Comparison of ENCODE assay signal across 13 cellular contexts in genomic region chr19:802888-803561, GRCh38. TPM values are rescaled to one million over a fixed set of nuclear protein-coding genes. Genes with fewer than 3 reads are reported as not detected.
DNase-seq lines count a peak whose midpoint lies in the region; TF ChIP-seq lines count a peak whose summit lies in the region.
"Had no signal": no experiment of that assay in that cellular context is flagged by ENCODE, and none has a peak within 500 bp of the region (broad histone marks: within the 10 kb centered on the region; RNA-seq: fewer than 3 reads in every experiment).

No MANE protein-coding gene starts in this region.

- no peak for TF ChIP-seq CTCF in spleen (IDR thresholded peaks at IDR 0.05 in 8 of 11, conservative IDR thresholded peaks at IDR 0.05 in 3 of 11)

- H3K27ac ChIP-seq in iPS-20b (ENCODE audit: low read length), result no peak overlapping the region
- H3K27ac ChIP-seq in spleen, result peak overlapping the region in 5 of 8 donors; percentile 40 to 100 (median 98)
- no peak overlapping the region for H3K27ac ChIP-seq in substantia nigra (ENCODE audit: low read depth, low read length, poor library complexity, severe bottlenecking)

- CTCF ChIA-PET in activated CD4-positive, alpha-beta T cell treated with anti-CD3 and anti-CD28 coated beads, Interleukin-2, amount 10 ng/mL, durations not matched to agents 7 days and 5 days (lab: Charles Lee), result interaction anchor here (0.9 kb wide), 1 partner anchor 30 kb away, joined by 3 read pairs; no protein-coding TSS in a partner anchor

- no peak overlapping the region for H3K4me3 Mint-ChIP-seq in activated CD4-positive, alpha-beta T cell treated with anti-CD3 and anti-CD28 coated beads, Interleukin-2, amount 10 ng/mL, durations not matched to agents 7 days and 5 days
- H3K4me3 Mint-ChIP-seq in activated T-helper 1 cell treated with anti-CD3 and anti-CD28 coated beads, Interleukin-12 subunit alpha, Interleukin-12 subunit beta, Interleukin-2, Interleukin-4 antibody, amounts not matched to agents 30 ng/mL and 10 ng/mL and 1 ng/mL, durations not matched to agents 14 hours and 24 hours and 36 hours, result peak overlapping the region; percentile 8

- H3K27me3 Mint-ChIP-seq in activated CD4-positive, alpha-beta T cell treated with anti-CD3 and anti-CD28 coated beads, Interleukin-2, amount 10 ng/mL, durations not matched to agents 7 days and 5 days, result no peaks in the 10 kb centered on the region
- no peaks in the 10 kb centered on the region for H3K27me3 Mint-ChIP-seq in activated T-helper 1 cell treated with anti-CD3 and anti-CD28 coated beads, Interleukin-12 subunit alpha, Interleukin-12 subunit beta, Interleukin-2, Interleukin-4 antibody, amounts not matched to agents 30 ng/mL and 10 ng/mL and 1 ng/mL, durations not matched to agents 14 hours and 24 hours and 36 hours (ENCODE audit: insufficient read depth)

- POLR2A ChIA-PET in activated CD4-positive, alpha-beta T cell treated with anti-CD3 and anti-CD28 coated beads, Interleukin-2, amount 10 ng/mL, durations not matched to agents 7 days and 5 days (lab: Charles Lee), result no interaction called here

- intact Hi-C loops in activated T-helper 1 cell treated with anti-CD3 and anti-CD28 coated beads, Interleukin-12 subunit alpha, Interleukin-12 subunit beta, Interleukin-2, Interleukin-4 antibody, amounts not matched to agents 30 ng/mL and 10 ng/mL and 1 ng/mL, durations not matched to agents 14 hours and 24 hours and 36 hours (cut with micrococcal nuclease), result no loop called here
- intact Hi-C loops in spleen (cut with DNase I; ENCODE audit: low total_unique reads), result no loop called here

- H3K36me3 ChIP-seq in iPS-20b (ENCODE audit: insufficient read depth, low read depth, low read length) (peaks cover 98% of the 10 kb centered on the region), spleen (peaks cover 9 to 90% (median 54%) of the 10 kb centered on the region in 6 donors)

- H3K9me3 Mint-ChIP-seq in activated CD4-positive, alpha-beta T cell treated with anti-CD3 and anti-CD28 coated beads, Interleukin-2, amount 10 ng/mL, durations not matched to agents 7 days and 5 days, result no peaks in the 10 kb centered on the region
- H3K9me3 Mint-ChIP-seq in activated T-helper 1 cell treated with anti-CD3 and anti-CD28 coated beads, Interleukin-12 subunit alpha, Interleukin-12 subunit beta, Interleukin-2, Interleukin-4 antibody, amounts not matched to agents 30 ng/mL and 10 ng/mL and 1 ng/mL, durations not matched to agents 14 hours and 24 hours and 36 hours, result no peaks in the 10 kb centered on the region

- peaks cover 56% of the 10 kb centered on the region for H3K36me3 Mint-ChIP-seq in activated CD4-positive, alpha-beta T cell treated with anti-CD3 and anti-CD28 coated beads, Interleukin-2, amount 10 ng/mL, durations not matched to agents 7 days and 5 days (ENCODE audit: low read depth)
- H3K36me3 Mint-ChIP-seq in activated T-helper 1 cell treated with anti-CD3 and anti-CD28 coated beads, Interleukin-12 subunit alpha, Interleukin-12 subunit beta, Interleukin-2, Interleukin-4 antibody, amounts not matched to agents 30 ng/mL and 10 ng/mL and 1 ng/mL, durations not matched to agents 14 hours and 24 hours and 36 hours (ENCODE audit: low read depth), result peaks cover 55% of the 10 kb centered on the region

- H3K4me1 Mint-ChIP-seq in activated CD4-positive, alpha-beta T cell treated with anti-CD3 and anti-CD28 coated beads, Interleukin-2, amount 10 ng/mL, durations not matched to agents 7 days and 5 days, result peaks cover 41% of the 10 kb centered on the region
- H3K4me1 Mint-ChIP-seq in activated T-helper 1 cell treated with anti-CD3 and anti-CD28 coated beads, Interleukin-12 subunit alpha, Interleukin-12 subunit beta, Interleukin-2, Interleukin-4 antibody, amounts not matched to agents 30 ng/mL and 10 ng/mL and 1 ng/mL, durations not matched to agents 14 hours and 24 hours and 36 hours (ENCODE audit: low read depth), result peaks cover 26% of the 10 kb centered on the region

- H3K4me3 ChIP-seq in iPS-20b (ENCODE audit: low read length), result no peak overlapping the region
- H3K4me3 ChIP-seq in spleen, result peak overlapping the region in 3 of 8 donors; percentile 1 to 99 (median 80)

- 70 to 86% (median 75%) methylated on average over 24 to 33 of the region's 33 CpGs for WGBS in spleen, 5 donors

- no peak for DNase-seq in activated CD4-positive, alpha-beta T cell treated with anti-CD3 and anti-CD28 coated beads, Interleukin-2, amount 10 ng/mL, durations not matched to agents 7 days and 5 days
- DNase-seq in activated CD4-positive, alpha-beta T cell treated with anti-CD3 and anti-CD28 coated beads for 4 hours, result no peak
- no peak for DNase-seq in activated T-helper 1 cell treated with anti-CD3 and anti-CD28 coated beads, Interleukin-12 subunit alpha, Interleukin-12 subunit beta, Interleukin-2, Interleukin-4 antibody, amounts not matched to agents 30 ng/mL and 10 ng/mL and 1 ng/mL, durations not matched to agents 14 hours and 24 hours and 36 hours (ENCODE audit: low spot score)
- DNase-seq in spleen (no peak), NCI-H146 (lab: John Stamatoyannopoulos, UW) (no peak), substantia nigra (lab: John Stamatoyannopoulos, UW) (no peak), DMS153 treated with DMSO at 0.1 percent for 48 hours (lab: John Stamatoyannopoulos, UW; ENCODE audit: unreplicated experiment) (no peak)
- DNase-seq: Kasumi-1, NCI-H526 treated with DMSO at 0.1 percent for 48 hours had no signal

- H3K9ac ChIP-seq in iPS-20b (ENCODE audit: low read depth, low read length), result peak overlapping the region; percentile 51

- H3K4me1 ChIP-seq in iPS-20b (ENCODE audit: insufficient read depth, low read length) (peaks cover 13% of the 10 kb centered on the region), spleen (peaks cover 49 to 100% (median 79%) of the 10 kb centered on the region in 6 donors)

- H3K9me3 ChIP-seq in iPS-20b (ENCODE audit: insufficient read depth, low read depth, low read length), result no peaks in the 10 kb centered on the region
- H3K9me3 ChIP-seq in spleen, result no peaks in the 10 kb centered on the region

- TF ChIP-seq POLR2A in spleen (IDR thresholded peaks at IDR 0.05), result no peak

- H3K27me3 ChIP-seq in iPS-20b (ENCODE audit: insufficient read depth, low read length) (no peaks in the 10 kb centered on the region), spleen (replicated peaks in 1 of 7) (no peaks in the 10 kb centered on the region)

- H3K27ac Mint-ChIP-seq in activated CD4-positive, alpha-beta T cell treated with anti-CD3 and anti-CD28 coated beads, Interleukin-2, amount 10 ng/mL, durations not matched to agents 7 days and 5 days, result peak overlapping the region; percentile 75
- H3K27ac Mint-ChIP-seq in activated T-helper 1 cell treated with anti-CD3 and anti-CD28 coated beads, Interleukin-12 subunit alpha, Interleukin-12 subunit beta, Interleukin-2, Interleukin-4 antibody, amounts not matched to agents 30 ng/mL and 10 ng/mL and 1 ng/mL, durations not matched to agents 14 hours and 24 hours and 36 hours, result peak overlapping the region; percentile 34

RNA-seq across cellular contexts. Expression of gene PTBP1, which starts 5.8 kb away (rescaled TPM):
- 100 to 1,000 TPM; 487 to 536 TPM for total RNA-seq in activated CD4-positive, alpha-beta T cell treated with anti-CD3 and anti-CD28 coated beads, Interleukin-2, amount 10 ng/mL, durations not matched to agents 7 days and 5 days
- total RNA-seq in activated T-helper 1 cell treated with anti-CD3 and anti-CD28 coated beads, Interleukin-12 subunit alpha, Interleukin-12 subunit beta, Interleukin-2, Interleukin-4 antibody, amounts not matched to agents 30 ng/mL and 10 ng/mL and 1 ng/mL, durations not matched to agents 14 hours and 24 hours and 36 hours, result 735 and 829 TPM in 2 replicates
- 100 to 1,000 TPM; 147 to 305 (median 247) TPM for total RNA-seq in spleen
- 100 to 1,000 TPM in 1 of 3 donors, 10 to 100 TPM in 2; 89.9 to 130 (median 98.6) TPM for polyA plus RNA-seq in spleen

RNA-seq across cellular contexts. Expression of gene PLPPR3, which starts 18.7 kb away (rescaled TPM):
- not detected for total RNA-seq in activated CD4-positive, alpha-beta T cell treated with anti-CD3 and anti-CD28 coated beads, Interleukin-2, amount 10 ng/mL, durations not matched to agents 7 days and 5 days
- not detected in 2 replicates for total RNA-seq in activated T-helper 1 cell treated with anti-CD3 and anti-CD28 coated beads, Interleukin-12 subunit alpha, Interleukin-12 subunit beta, Interleukin-2, Interleukin-4 antibody, amounts not matched to agents 30 ng/mL and 10 ng/mL and 1 ng/mL, durations not matched to agents 14 hours and 24 hours and 36 hours
- under 1 TPM in 5 of 7 donors, not detected in 2; 0.27 to 0.79 (median 0.43) TPM for total RNA-seq in spleen
- polyA plus RNA-seq in spleen, result under 1 TPM in 1 of 3 donors, not detected in 2; 0.03 TPM
- total RNA-seq: T-helper 1 cell treated with Interleukin-12 subunit alpha and Interleukin-12 subunit beta and Interleukin-4 antibody, amounts not matched to agents 30 ng/mL and 1 ng/mL, for 36 hours; ureter had no signal
- polyA plus RNA-seq: liver had no signal

RNA-seq across cellular contexts. Expression of gene AZU1, which starts 24.6 kb away (rescaled TPM):
- not detected for total RNA-seq in activated CD4-positive, alpha-beta T cell treated with anti-CD3 and anti-CD28 coated beads, Interleukin-2, amount 10 ng/mL, durations not matched to agents 7 days and 5 days
- total RNA-seq in activated T-helper 1 cell treated with anti-CD3 and anti-CD28 coated beads, Interleukin-12 subunit alpha, Interleukin-12 subunit beta, Interleukin-2, Interleukin-4 antibody, amounts not matched to agents 30 ng/mL and 10 ng/mL and 1 ng/mL, durations not matched to agents 14 hours and 24 hours and 36 hours, result not detected in 2 replicates
- total RNA-seq in spleen, result 10 to 100 TPM in 3 of 7 donors, 1 to 10 TPM in 4; 3.1 to 69.7 (median 9.6) TPM
- polyA plus RNA-seq in spleen, result 1 to 10 TPM; 1.7 to 7.6 (median 4.2) TPM
- total RNA-seq: T-helper 1 cell treated with Interleukin-12 subunit alpha and Interleukin-12 subunit beta and Interleukin-4 antibody, amounts not matched to agents 30 ng/mL and 1 ng/mL, for 36 hours; ureter had no signal

RNA-seq across cellular contexts. Expression of gene PRTN3, which starts 37.8 kb away (rescaled TPM):
- total RNA-seq in activated CD4-positive, alpha-beta T cell treated with anti-CD3 and anti-CD28 coated beads, Interleukin-2, amount 10 ng/mL, durations not matched to agents 7 days and 5 days, result not detected
- total RNA-seq in activated T-helper 1 cell treated with anti-CD3 and anti-CD28 coated beads, Interleukin-12 subunit alpha, Interleukin-12 subunit beta, Interleukin-2, Interleukin-4 antibody, amounts not matched to agents 30 ng/mL and 10 ng/mL and 1 ng/mL, durations not matched to agents 14 hours and 24 hours and 36 hours, result not detected in 2 replicates
- 100 to 1,000 TPM in 1 of 7 donors, 10 to 100 TPM in 3, 1 to 10 TPM in 3; 2.8 to 168 (median 11.7) TPM for total RNA-seq in spleen
- polyA plus RNA-seq in spleen, result 1 to 10 TPM in 2 of 3 donors, under 1 TPM in 1; 0.89 to 3.3 (median 1.3) TPM
- total RNA-seq: T-helper 1 cell treated with Interleukin-12 subunit alpha and Interleukin-12 subunit beta and Interleukin-4 antibody, amounts not matched to agents 30 ng/mL and 1 ng/mL, for 36 hours; ureter had no signal

RNA-seq across cellular contexts. Expression of gene ELANE, which starts 49.1 kb away (rescaled TPM):
- total RNA-seq in activated CD4-positive, alpha-beta T cell treated with anti-CD3 and anti-CD28 coated beads, Interleukin-2, amount 10 ng/mL, durations not matched to agents 7 days and 5 days, result not detected
- total RNA-seq in activated T-helper 1 cell treated with anti-CD3 and anti-CD28 coated beads, Interleukin-12 subunit alpha, Interleukin-12 subunit beta, Interleukin-2, Interleukin-4 antibody, amounts not matched to agents 30 ng/mL and 10 ng/mL and 1 ng/mL, durations not matched to agents 14 hours and 24 hours and 36 hours, result not detected in 2 replicates
- 100 to 1,000 TPM in 1 of 7 donors, 10 to 100 TPM in 4, 1 to 10 TPM in 2; 3.9 to 137 (median 17.0) TPM for total RNA-seq in spleen
- polyA plus RNA-seq in spleen, result 1 to 10 TPM; 2.8 to 6.7 (median 5.4) TPM
- total RNA-seq: T-helper 1 cell treated with Interleukin-12 subunit alpha and Interleukin-12 subunit beta and Interleukin-4 antibody, amounts not matched to agents 30 ng/mL and 1 ng/mL, for 36 hours had no signal

Comparison
In these comparisons a context has a peak if more than half of its experiments do, and no peak if none do; other contexts are left out.
1. H3K27ac ChIP-seq: peak in spleen (5 of 8); none in iPS-20b (single experiment) and substantia nigra (single experiment).